ENCODE assay signal across 9 cellular contexts in the genomic region with DNA sequence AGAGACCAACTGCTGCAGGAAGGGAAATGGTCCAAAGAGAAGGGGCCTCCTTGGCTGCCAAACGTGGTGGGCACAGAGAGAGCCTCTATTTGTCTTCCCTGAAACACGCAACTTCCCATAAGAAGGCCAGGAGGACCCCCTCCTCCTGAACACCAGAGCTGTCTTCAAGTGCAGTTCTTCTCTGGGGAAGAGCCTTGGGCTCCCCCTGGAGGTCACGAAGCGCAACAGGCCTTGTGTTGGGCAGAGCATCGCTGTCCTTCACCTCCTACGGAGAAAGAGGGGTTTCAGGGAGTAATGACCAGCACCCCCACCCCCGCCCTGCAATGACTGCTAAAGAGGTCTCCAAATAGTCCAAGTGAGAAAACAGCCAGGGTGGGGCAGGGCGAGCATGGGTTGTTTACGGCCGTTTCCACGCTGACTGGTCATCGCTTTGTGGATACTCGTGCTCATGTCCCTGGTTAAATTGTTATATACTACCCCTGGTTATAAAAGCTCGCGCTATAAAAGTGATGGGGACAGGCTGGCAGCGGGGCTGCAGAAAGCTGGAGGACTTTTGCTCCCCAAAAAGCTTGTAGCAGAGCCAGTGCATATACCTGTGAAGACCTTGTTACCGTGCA.
DNase-seq lines count a peak whose midpoint lies in the region; ATAC-seq and TF ChIP-seq lines count a peak whose summit lies in the region.
"Had no signal": no experiment of that assay in that cellular context is flagged by ENCODE, and none has a peak within 500 bp of the region (broad histone marks: within the 10 kb centered on the region; RNA-seq: fewer than 3 reads in every experiment).

No MANE protein-coding gene starts in this region.

- 50 to 51% methylated on average over 17 of the region's 17 CpGs for WGBS in heart right ventricle, 2 donors
- WGBS in thyroid gland, 2 donors = 49 to 51% methylated on average over 15 to 17 of the region's 17 CpGs

- H3K9me3 ChIP-seq in heart right ventricle = no peaks in the 10 kb centered on the region
- no peaks in the 10 kb centered on the region for H3K9me3 ChIP-seq in ascending aorta
- H3K9me3 ChIP-seq in thyroid gland = no peaks in the 10 kb centered on the region

- H3K36me3 ChIP-seq in heart right ventricle (no peaks in the 10 kb centered on the region), ascending aorta (no peaks in the 10 kb centered on the region), thyroid gland (no peaks in the 10 kb centered on the region)

- ATAC-seq in heart right ventricle (peak in 2 of 8 donors; percentile 19 to 26), Right ventricle myocardium inferior (no peak), HG03565 (IDR thresholded peaks at IDR 0.05; ENCODE audit: unreplicated experiment) (no peak)
- no peak for ATAC-seq in activated T-helper 17 cell treated with anti-CD3 and anti-CD28 coated beads, Interleukin-2, amount 50 U/mL, for 72 hours (replicated peaks)

- intact Hi-C loops in heart right ventricle (cut with DNase I) (loop anchor here in 5 of 10 donors (5.0 to 10.0 kb wide), 4 partner anchors 76 to 756 kb away; no protein-coding TSS in a partner anchor), Right ventricle myocardium inferior (cut with DNase I) (no loop called here), ascending aorta (cut with DNase I) (loop anchor here (1.0 to 10.0 kb wide), 3 partner anchors 316 to 752 kb away; no protein-coding TSS in a partner anchor), thyroid gland (cut with DNase I) (no loop called here)

- H3K4me3 ChIP-seq in heart right ventricle (no peak overlapping the region), ascending aorta (no peak overlapping the region), thyroid gland (replicated peaks in 1 of 3) (no peak overlapping the region)

- H3K4me1 ChIP-seq in heart right ventricle = no peaks in the 10 kb centered on the region
- no peaks in the 10 kb centered on the region for H3K4me1 ChIP-seq in ascending aorta
- H3K4me1 ChIP-seq in thyroid gland = no peaks in the 10 kb centered on the region

- H3K27me3 ChIP-seq in heart right ventricle (peaks cover 0 to 2% (median 0%) of the 10 kb centered on the region in 7 donors), ascending aorta (no peaks in the 10 kb centered on the region), thyroid gland (no peaks in the 10 kb centered on the region)

- H3K27me3 Mint-ChIP-seq in activated T-helper 17 cell treated with anti-CD3 and anti-CD28 coated beads, Interleukin-2, amount 50 U/mL, for 72 hours = peaks cover 10% of the 10 kb centered on the region

- no peak overlapping the region for H3K4me3 Mint-ChIP-seq in activated T-helper 17 cell treated with anti-CD3 and anti-CD28 coated beads, Interleukin-2, amount 50 U/mL, for 72 hours

- TF ChIP-seq POLR2A in thyroid gland (IDR thresholded peaks at IDR 0.05) = no peak

- H3K36me3 Mint-ChIP-seq in activated T-helper 17 cell treated with anti-CD3 and anti-CD28 coated beads, Interleukin-2, amount 50 U/mL, for 72 hours (ENCODE audit: low read depth) = no peaks in the 10 kb centered on the region
- H3K36me3 Mint-ChIP-seq: activated naive CD4-positive, alpha-beta T cell treated with anti-CD3 and anti-CD28 coated beads, Interleukin-2, amount 50 U/mL, for 72 hours had no signal

- H3K27ac Mint-ChIP-seq in activated T-helper 17 cell treated with anti-CD3 and anti-CD28 coated beads, Interleukin-2, amount 50 U/mL, for 72 hours = no peak overlapping the region
- H3K27ac Mint-ChIP-seq: activated naive CD4-positive, alpha-beta T cell treated with anti-CD3 and anti-CD28 coated beads, Interleukin-2, amount 50 U/mL, for 72 hours had no signal

- H3K9me3 Mint-ChIP-seq in activated T-helper 17 cell treated with anti-CD3 and anti-CD28 coated beads, Interleukin-2, amount 50 U/mL, for 72 hours = no peaks in the 10 kb centered on the region
- H3K9me3 Mint-ChIP-seq: activated naive CD4-positive, alpha-beta T cell treated with anti-CD3 and anti-CD28 coated beads, Interleukin-2, amount 50 U/mL, for 72 hours had no signal

- no peaks in the 10 kb centered on the region for H3K4me1 Mint-ChIP-seq in activated T-helper 17 cell treated with anti-CD3 and anti-CD28 coated beads, Interleukin-2, amount 50 U/mL, for 72 hours

- DNase-seq in heart right ventricle = peak in 1 of 2 donors; percentile 17
- no peak for DNase-seq in Right ventricle myocardium inferior (ENCODE audit: missing footprints)
- peak; percentile 67 for DNase-seq in NCI-H82 (lab: John Stamatoyannopoulos, UW)
- no peak for DNase-seq in ascending aorta (ENCODE audit: low spot score in 2 of 2)
- peak; percentile 50 for DNase-seq in kidney tubule cell (ENCODE audit: low spot score)
- DNase-seq in thyroid gland = peak; percentile 15 to 23

- H3K27ac ChIP-seq in heart right ventricle = peak overlapping the region in 5 of 10 donors; percentile 14 to 73 (median 65)
- H3K27ac ChIP-seq in ascending aorta = no peak overlapping the region
- H3K27ac ChIP-seq in thyroid gland = no peak overlapping the region

- TF ChIP-seq CTCF in heart right ventricle (IDR thresholded peaks at IDR 0.05) = peak; percentile 27 to 72 (median 64)
- TF ChIP-seq CTCF in ascending aorta (IDR thresholded peaks at IDR 0.05) = peak; percentile 50 to 76 (median 68)
- TF ChIP-seq CTCF in thyroid gland (IDR thresholded peaks at IDR 0.05) = peak; percentile 35 to 82 (median 48)

Comparison
In these comparisons a context has a peak if more than half of its experiments do, and no peak if none do; other contexts are left out.
1. DNase-seq: peak in NCI-H82 (single experiment), kidney tubule cell (single experiment) and thyroid gland (2 of 2); none in Right ventricle myocardium inferior (single experiment) and ascending aorta (0 of 2).
2. Peak in every context shown above with its lines, with median percentiles within 50 percentile points of each other: CTCF ChIP-seq.